ENCODE assay signal across 8 cellular contexts in genomic region chr10:80443531-80443974, GRCh38. TPM values are rescaled to one million over a fixed set of nuclear protein-coding genes. Genes with fewer than 3 reads are reported as not detected.
DNase-seq lines count a peak whose midpoint lies in the region; ATAC-seq and TF ChIP-seq lines count a peak whose summit lies in the region.

No MANE protein-coding gene starts in this region.

- H3K4me3 Mint-ChIP-seq in CD8-positive, alpha-beta T cell = no peak overlapping the region

- H3K27ac Mint-ChIP-seq in CD8-positive, alpha-beta T cell = peak overlapping the region; percentile 79

- POLR2A ChIA-PET in CD8-positive, alpha-beta T cell (lab: Charles Lee) = interaction anchor here (0.7 to 3.9 kb wide), 11 partner anchors 12 to 86 kb away, joined by 3 to 31 read pairs (median 5); no protein-coding TSS in a partner anchor

- no peaks in the 10 kb centered on the region for H3K36me3 Mint-ChIP-seq in CD8-positive, alpha-beta T cell

- peaks cover 40% of the 10 kb centered on the region for H3K4me1 ChIP-seq in CD8-positive, alpha-beta T cell (ENCODE audit: insufficient read depth, low read length)
- peaks cover 0 to 7% (median 4%) of the 10 kb centered on the region in 4 donors for H3K4me1 ChIP-seq in liver (ENCODE audit: control insufficient read depth in 4 of 4, insufficient read depth in 4 of 4, low read length in 3 of 4)

- no peaks in the 10 kb centered on the region for H3K36me3 ChIP-seq in CD8-positive, alpha-beta T cell (ENCODE audit: insufficient read depth, low read length)
- H3K36me3 ChIP-seq in liver (ENCODE audit: control insufficient read depth in 4 of 4, insufficient read depth in 3 of 4, low read depth in 1 of 4, low read length in 3 of 4) = no peaks in the 10 kb centered on the region

- no peaks in the 10 kb centered on the region for H3K27me3 ChIP-seq in CD8-positive, alpha-beta T cell (ENCODE audit: insufficient read depth, low read length)
- no peaks in the 10 kb centered on the region for H3K27me3 ChIP-seq in liver (ENCODE audit: control insufficient read depth in 4 of 4, insufficient read depth in 4 of 4, low read length in 3 of 4)

- CTCF ChIA-PET in CD8-positive, alpha-beta T cell (lab: Charles Lee) = interaction anchor here (0.7 to 19.4 kb wide), 31 partner anchors 8 to 152 kb away, joined by 3 to 562 read pairs (median 5); partner anchors contain the start of genes PRXL2A and SH2D4B

- peak; percentile 48 for ATAC-seq in CD8-positive, alpha-beta T cell
- ATAC-seq in GM19463 (IDR thresholded peaks at IDR 0.05; ENCODE audit: unreplicated experiment) (peak; percentile 54), HG03460 (IDR thresholded peaks at IDR 0.05; ENCODE audit: unreplicated experiment) (no peak)

- TF ChIP-seq CTCF in CD8-positive, alpha-beta T cell (IDR thresholded peaks at IDR 0.05) = no peak
- TF ChIP-seq CTCF in NB4 (IDR thresholded peaks at IDR 0.05; ENCODE audit: low read depth, low read length) (peak; percentile 37), liver (IDR thresholded peaks at IDR 0.05; ENCODE audit: low read depth, low read length, missing input control) (peak; percentile 71)

- TF ChIP-seq POLR2A in NB4 (IDR thresholded peaks at IDR 0.05; ENCODE audit: extremely low read depth, insufficient read length) = no peak

- intact Hi-C loops in CD8-positive, alpha-beta T cell (cut with DNase I, micrococcal nuclease) = loop anchor here (1.0 to 5.0 kb wide), 2 partner anchors 60 to 61 kb away; no protein-coding TSS in a partner anchor

- H3K27me3 Mint-ChIP-seq in CD8-positive, alpha-beta T cell (ENCODE audit: low read depth) = no peaks in the 10 kb centered on the region

- H3K4me1 Mint-ChIP-seq in CD8-positive, alpha-beta T cell (ENCODE audit: low read depth) = peaks cover 50% of the 10 kb centered on the region

- peak; percentile 83 to 89 for TF ChIP-seq RAD21 in liver (IDR thresholded peaks at IDR 0.05)

- 31% methylated on average over 6 of the region's 6 CpGs for WGBS in liver

- DNase-seq in CD8-positive, alpha-beta T cell = no peak
- peak; percentile 47 for DNase-seq in NB4 (ENCODE audit: low read depth)
- peak; percentile 22 for DNase-seq in amniotic epithelial cell (ENCODE audit: low read depth)
- no peak for DNase-seq in cortex of kidney (lab: John Stamatoyannopoulos, UW)
- DNase-seq in T-helper 9 cell = no peak

- H3K27ac ChIP-seq in CD8-positive, alpha-beta T cell (ENCODE audit: low read depth, low read length) = no peak overlapping the region
- peak overlapping the region; percentile 13 to 33 for H3K27ac ChIP-seq in liver (ENCODE audit: low read depth in 1 of 2, low read length in 2 of 2)

- no peak overlapping the region for H3K4me3 ChIP-seq in CD8-positive, alpha-beta T cell (ENCODE audit: low read depth, low read length)
- H3K4me3 ChIP-seq in NB4 (ENCODE audit: low read depth, low read length) = no peak overlapping the region
- no peak overlapping the region for H3K4me3 ChIP-seq in liver (ENCODE audit: low read depth in 1 of 3, low read length in 3 of 3)

- no peaks in the 10 kb centered on the region for H3K9me3 ChIP-seq in CD8-positive, alpha-beta T cell (ENCODE audit: low read length)
- H3K9me3 ChIP-seq in liver (ENCODE audit: control insufficient read depth in 4 of 4, low read length in 3 of 4) = no peaks in the 10 kb centered on the region

- no peaks in the 10 kb centered on the region for H3K9me3 Mint-ChIP-seq in CD8-positive, alpha-beta T cell

- no peak overlapping the region for H3K9ac ChIP-seq in liver (ENCODE audit: low read depth in 1 of 2, low read length in 2 of 2)

TF ChIP-seq in liver, 16 proteins besides CTCF, POLR2A, EP300 and RAD21:
- no peak for TF ChIP-seq REST (IDR thresholded peaks at IDR 0.05)
- peak; percentile 11 for TF ChIP-seq SP1 (IDR thresholded peaks at IDR 0.05)
- TF ChIP-seq FOXA2 (IDR thresholded peaks at IDR 0.05) = no peak
- TF ChIP-seq HNF4A (conservative IDR thresholded peaks at IDR 0.05) = peak; percentile 33 to 63
- no peak for TF ChIP-seq ATF3 (IDR thresholded peaks at IDR 0.05)
- TF ChIP-seq NR2F2 (IDR thresholded peaks at IDR 0.05) = peak; percentile 63
- TF ChIP-seq RXRA (IDR thresholded peaks at IDR 0.05) = peak; percentile 23 to 54
- TF ChIP-seq FOXA1 (IDR thresholded peaks at IDR 0.05) = peak; percentile 8

RNA-seq across cellular contexts. Expression of gene TSPAN14, which starts 10.6 kb away (rescaled TPM):
- 10 to 100 TPM; 63.9 to 66.1 TPM for total RNA-seq in CD8-positive, alpha-beta T cell
- 10 to 100 TPM; 27.0 to 36.8 TPM for total RNA-seq in liver
- 10 to 100 TPM; 19.9 to 27.6 TPM for polyA plus RNA-seq in liver

RNA-seq across cellular contexts. Expression of gene PRXL2A, which starts 35.2 kb away (rescaled TPM):
- total RNA-seq in CD8-positive, alpha-beta T cell = 1 to 10 TPM; 4.6 to 5.1 TPM
- total RNA-seq in liver = 10 to 100 TPM; 48.5 to 51.2 TPM
- polyA plus RNA-seq in liver = 10 to 100 TPM; 56.9 to 87.4 TPM

Comparison
In these comparisons a context has a peak if more than half of its experiments do, and no peak if none do; other contexts are left out.
1. DNase-seq: peak in NB4 (single experiment) and amniotic epithelial cell (single experiment); none in CD8-positive, alpha-beta T cell (0 of 7), cortex of kidney (single experiment) and T-helper 9 cell (single experiment).
2. RNA of gene PRXL2A, which starts 35.2 kb away (total RNA-seq): 48.5 to 51.2 TPM in liver; 4.6 to 5.1 TPM in CD8-positive, alpha-beta T cell; every median in the first group is over 4 times any median in the second.